Comparison of ENCODE assay signal across 17 cellular contexts in genomic region chr9:129602598-129603415, GRCh38. TPM values are rescaled to one million over a fixed set of nuclear protein-coding genes. Genes with fewer than 3 reads are reported as not detected.
DNase-seq lines count a peak whose midpoint lies in the region; ATAC-seq, FAIRE-seq and TF ChIP-seq lines count a peak whose summit lies in the region.
"Had no signal": no experiment of that assay in that cellular context is flagged by ENCODE, and none has a peak within 500 bp of the region (broad histone marks: within the 10 kb centered on the region; RNA-seq: fewer than 3 reads in every experiment).

No MANE protein-coding gene starts in this region.

- peaks cover 0 to 19% of the 10 kb centered on the region in 2 experiments; a peak in 1 of 4 replicates for H3K4me1 ChIP-seq in SK-N-SH (ENCODE audit: control insufficient read depth in 1 of 2, insufficient read depth in 2 of 2, low read depth in 1 of 2, low read length in 1 of 2)
- H3K4me1 ChIP-seq in GM12878 (ENCODE audit: control insufficient read depth, insufficient read depth, low read length) = peaks cover 12% of the 10 kb centered on the region

- H3K9me3 Mint-ChIP-seq in natural killer cell treated with Interleukin-12 subunit alpha and Interleukin-12 subunit beta and Interleukin-15 and Interleukin-18, amount 100 ng/mL, for 72 hours = no peaks in the 10 kb centered on the region
- H3K9me3 Mint-ChIP-seq: activated T-helper 2 cell treated with anti-CD3 and anti-CD28 coated beads, Interferon-gamma antibody, Interleukin-2, Interleukin-4, amounts not matched to agents 10 μg/mL and 5 μg/mL and 100 μg/mL, durations not matched to agents 14 hours and 24 hours and 36 hours had no signal

- H3K36me3 ChIP-seq in SK-N-SH (replicated peaks in 1 of 2; ENCODE audit: control insufficient read depth in 1 of 2, insufficient read depth in 2 of 2, low read length in 1 of 2) (no peaks in the 10 kb centered on the region), GM12878 (ENCODE audit: control insufficient read depth in 2 of 2, insufficient read depth in 2 of 2, low read length in 1 of 2) (no peaks in the 10 kb centered on the region)

- TF ChIP-seq CTCF in SK-N-SH (IDR thresholded peaks at IDR 0.05) = no peak
- no peak for TF ChIP-seq CTCF in GM12878 (IDR thresholded peaks at IDR 0.05 in 2 of 3, conservative IDR thresholded peaks at IDR 0.05 in 1 of 3; ENCODE audit: control insufficient read depth in 2 of 3, extremely low read depth in 1 of 3, insufficient read depth in 1 of 3, low read depth in 3 of 3, low read length in 3 of 3)

- CTCF ChIA-PET in SK-N-SH (lab: Yijun Ruan, JAX) (interaction anchor here (1.5 to 15.6 kb wide), 3 partner anchors 429 to 464 kb away, joined by 3 to 183 read pairs (median 5); partner anchors contain the start of gene IER5L), GM12878 (lab: Yijun Ruan, JAX) (interaction anchor here (0.7 to 4.9 kb wide), 5 partner anchors 22 to 464 kb away, joined by 3 to 34 read pairs (median 3); no protein-coding TSS in a partner anchor)

- no peak for TF ChIP-seq EP300 in SK-N-SH (IDR thresholded peaks at IDR 0.05; ENCODE audit: borderline replicate concordance in 1 of 2, low read depth in 1 of 2, low read length in 1 of 2)
- no peak for TF ChIP-seq EP300 in Ishikawa (IDR thresholded peaks at IDR 0.05; ENCODE audit: borderline replicate concordance)
- TF ChIP-seq EP300 in GM12878 (IDR thresholded peaks at IDR 0.05; ENCODE audit: borderline replicate concordance in 1 of 2, control insufficient read depth in 1 of 2, low read depth in 2 of 2, low read length in 2 of 2) = 0 out of 4 replicates have a peak, but pooled peaks of 1 of the 2 experiments have one; percentile 19

- TF ChIP-seq RAD21 in SK-N-SH (IDR thresholded peaks at IDR 0.05; ENCODE audit: low read length) (no peak), Ishikawa (IDR thresholded peaks at IDR 0.05; ENCODE audit: low read depth) (no peak), GM12878 (IDR thresholded peaks at IDR 0.05; ENCODE audit: insufficient read depth, low read depth, low read length) (no peak)

- H3K27me3 Mint-ChIP-seq in natural killer cell treated with Interleukin-12 subunit alpha and Interleukin-12 subunit beta and Interleukin-15 and Interleukin-18, amount 100 ng/mL, for 72 hours = peaks cover 7 to 8% of the 10 kb centered on the region in 2 donors

- intact Hi-C loops in GM12878 (cut with micrococcal nuclease; ENCODE audit: unreplicated experiment) = loop anchor here (10.0 kb wide), 1 partner anchor 118 kb away; no protein-coding TSS in a partner anchor

- no peaks in the 10 kb centered on the region for H4K20me1 ChIP-seq in SK-N-SH (ENCODE audit: insufficient read depth)
- no peaks in the 10 kb centered on the region for H4K20me1 ChIP-seq in GM12878 (ENCODE audit: control insufficient read depth, insufficient read depth)

- POLR2A ChIA-PET in SK-N-SH (lab: Yijun Ruan, JAX) = interaction anchor here (0.6 kb wide), 1 partner anchor 106 kb away, joined by 3 read pairs; no protein-coding TSS in a partner anchor
- POLR2A ChIA-PET in GM12878 (lab: Charles Lee) = interaction anchor here (0.8 to 1.1 kb wide), 2 partner anchors 15 to 16 kb away, joined by 3 read pairs; no protein-coding TSS in a partner anchor

- no peaks in the 10 kb centered on the region for H3K36me3 Mint-ChIP-seq in natural killer cell treated with Interleukin-12 subunit alpha and Interleukin-12 subunit beta and Interleukin-15 and Interleukin-18, amount 100 ng/mL, for 72 hours

- H3K9me2 ChIP-seq in SK-N-SH = no peaks in the 10 kb centered on the region

- H3K4me1 Mint-ChIP-seq in natural killer cell treated with Interleukin-12 subunit alpha and Interleukin-12 subunit beta and Interleukin-15 and Interleukin-18, amount 100 ng/mL, for 72 hours (ENCODE audit: low read depth in 2 of 2) = peaks cover 18 to 36% of the 10 kb centered on the region in 2 donors

- in situ Hi-C loops in GM12878 (cut with MboI) = no loop called here

- FAIRE-seq in GM12878 (lab: Jason Lieb, UNC) = no peak
- FAIRE-seq: H54, urothelium cell line had no signal

- H3K79me2 ChIP-seq in SK-N-SH (ENCODE audit: insufficient read depth) = no peaks in the 10 kb centered on the region
- H3K79me2 ChIP-seq in GM12878 (ENCODE audit: control insufficient read depth, insufficient read depth, low read length) = no peaks in the 10 kb centered on the region

- no peak overlapping the region for H3K27ac ChIP-seq in SK-N-SH (ENCODE audit: low read depth in 2 of 2, low read length in 1 of 2)
- no peak overlapping the region for H3K27ac ChIP-seq in GM12878 (ENCODE audit: control insufficient read depth, insufficient read depth)

- H3K4me2 ChIP-seq in SK-N-SH (no peak overlapping the region), GM12878 (ENCODE audit: control insufficient read depth, insufficient read depth) (no peak overlapping the region; the same call in 1 of the 2 replicates)

- H3K9ac ChIP-seq in SK-N-SH (no peak overlapping the region), GM12878 (ENCODE audit: control insufficient read depth, insufficient read depth, low read length) (no peak overlapping the region)

- H3K4me3 Mint-ChIP-seq in natural killer cell treated with Interleukin-12 subunit alpha and Interleukin-12 subunit beta and Interleukin-15 and Interleukin-18, amount 100 ng/mL, for 72 hours = no peak overlapping the region

- RAD21 ChIA-PET in GM12878 (lab: Charles Lee; ENCODE audit: unreplicated experiment) = interaction anchor here (0.7 to 4.4 kb wide), 6 partner anchors 18 to 463 kb away, joined by 3 to 22 read pairs (median 5); no protein-coding TSS in a partner anchor

- no peak for ATAC-seq in SK-N-SH treated with all-trans-retinoic acid at 6 μM for 48 hours
- peak; percentile 77 for ATAC-seq in GM12878
- peak; percentile 48 to 49 for ATAC-seq in natural killer cell treated with Interleukin-12 subunit alpha and Interleukin-12 subunit beta and Interleukin-15 and Interleukin-18, amount 100 ng/mL, for 72 hours

- no peak for DNase-seq in SK-N-SH
- DNase-seq in GM12878 (ENCODE audit: low read depth, low spot score) = no peak
- DNase-seq in natural killer cell treated with Interleukin-12 subunit alpha and Interleukin-12 subunit beta and Interleukin-15 and Interleukin-18, amount 100 ng/mL, for 72 hours (ENCODE audit: low spot score) = no peak
- no peak for DNase-seq in retina
- DNase-seq in NCI-H187 treated with DMSO at 0.1 percent for 48 hours (lab: John Stamatoyannopoulos, UW) = no peak
- DNase-seq in activated T-cell treated with anti-CD3 and anti-CD28 coated beads for 4 hours = no peak
- DNase-seq: hippocampal formation, NCI-H1105, NCI-H748 treated with DMSO at 0.1 percent for 48 hours had no signal

- 88% methylated on average over 8 of the region's 10 CpGs for WGBS in SK-N-SH (ENCODE audit: low lambda C conversion rate)
- 5% methylated on average over 10 of the region's 10 CpGs for WGBS in GM12878 (ENCODE audit: insufficient coverage, insufficient replicate concordance, low lambda C conversion rate, missing lambda C conversion rate)

- no peaks in the 10 kb centered on the region for H3K27me3 ChIP-seq in SK-N-SH (ENCODE audit: insufficient read depth)
- no peaks in the 10 kb centered on the region for H3K27me3 ChIP-seq in GM12878 (replicated peaks in 1 of 2; ENCODE audit: control insufficient read depth in 2 of 2, insufficient read depth in 2 of 2, low read length in 1 of 2)

- no peak for TF ChIP-seq POLR2A in GM12878 (IDR thresholded peaks at IDR 0.05; ENCODE audit: low read depth, low read length)

- H3K4me3 ChIP-seq in SK-N-SH (ENCODE audit: low read depth in 2 of 2, low read length in 1 of 2) = no peak overlapping the region
- no peak overlapping the region for H3K4me3 ChIP-seq in GM12878
- H3K4me3 ChIP-seq: lung had no signal

- peaks cover 6% of the 10 kb centered on the region for H3F3A ChIP-seq in SK-N-SH (replicated peaks; ENCODE audit: insufficient read depth)

- H3K9me3 ChIP-seq in SK-N-SH = no peaks in the 10 kb centered on the region
- no peaks in the 10 kb centered on the region for H3K9me3 ChIP-seq in GM12878 (replicated peaks; ENCODE audit: control insufficient read depth, insufficient read depth, low read length)

- H2AFZ ChIP-seq in SK-N-SH (ENCODE audit: low read depth) (peak overlapping the region; percentile 25; the same call in 1 of the 2 replicates), GM12878 (ENCODE audit: control insufficient read depth, low read depth, low read length) (peak overlapping the region; percentile 56)

- SMC1A ChIA-PET in GM12878 (lab: Charles Lee; ENCODE audit: uncharacterized antibody, unreplicated experiment) = interaction anchor here (0.6 to 2.1 kb wide), 5 partner anchors 19 to 463 kb away, joined by 3 to 6 read pairs (median 4); no protein-coding TSS in a partner anchor

- no TSS peak for BruUV-seq in GM12878 (replicated peaks; lab: Mats Ljungman, UMichigan)

- H3K27ac Mint-ChIP-seq in natural killer cell treated with Interleukin-12 subunit alpha and Interleukin-12 subunit beta and Interleukin-15 and Interleukin-18, amount 100 ng/mL, for 72 hours = peak overlapping the region in 1 of 2 donors; percentile 61
- H3K27ac Mint-ChIP-seq: activated T-helper 2 cell treated with anti-CD3 and anti-CD28 coated beads, Interferon-gamma antibody, Interleukin-2, Interleukin-4, amounts not matched to agents 10 μg/mL and 5 μg/mL and 100 μg/mL, durations not matched to agents 14 hours and 24 hours and 36 hours had no signal

RNA-seq across cellular contexts. Expression of gene C9orf50, which starts 18.1 kb away (rescaled TPM):
- polyA plus RNA-seq in SK-N-SH (2012; rRNA removed) = 0.24 and 0.30 TPM in 2 replicates
- 0.17 and 0.34 TPM in 2 replicates for polyA plus RNA-seq in SK-N-SH (2012; cell fraction: cytosol; rRNA removed)
- polyA plus RNA-seq in SK-N-SH (2012; cell fraction: nucleus; rRNA removed) = 1.0 and 1.2 TPM in 2 replicates
- 0.44 TPM in 1 of 2 replicates, not detected in the other for total RNA-seq in GM12878 (2013; cell fraction: nucleolus; rRNA removed)
- total RNA-seq in GM12878 (2014; rRNA removed) = not detected in 2 replicates
- not detected in 2 replicates for total RNA-seq in GM12878 (2014; rRNA removed; fragmentation: Illumina TruSeq; extraction: Trizol)
- not detected in 2 replicates for total RNA-seq in GM12878 (2021)
- not detected for polyA plus RNA-seq in GM12878 (2011; ENCODE audit: low read depth)
- not detected in 2 replicates for polyA plus RNA-seq in GM12878 (2011; rRNA removed)
- not detected in 2 replicates for polyA plus RNA-seq in GM12878 (2011; cell fraction: cytosol; rRNA removed)
- 0.09 TPM in 1 of 2 replicates, not detected in the other for polyA plus RNA-seq in GM12878 (2011; cell fraction: nucleus; rRNA removed)
- not detected in 2 replicates for polyA plus RNA-seq in GM12878 (2012)
- polyA plus RNA-seq in GM12878 (2014; fragmentation: Illumina TruSeq; extraction: Trizol) = not detected in 2 replicates
- polyA plus RNA-seq in GM12878 (2014; fragmentation: Nextera tagmentation; extraction: Ambion mirVana) = not detected
- polyA plus RNA-seq in GM12878 (2014; rRNA removed) = not detected in 2 replicates
- not detected for polyA plus RNA-seq in GM12878 (2016; fragmentation: Nextera tagmentation; extraction: Ambion mirVana)
- not detected in 2 replicates for polyA minus RNA-seq in GM12878 (2011; rRNA and poly(A)+ RNA removed)
- not detected in 2 replicates for polyA minus RNA-seq in GM12878 (2011; cell fraction: cytosol; rRNA and poly(A)+ RNA removed)
- polyA minus RNA-seq in GM12878 (2011; cell fraction: nucleus; rRNA and poly(A)+ RNA removed) = not detected in 2 replicates
- total RNA-seq in natural killer cell treated with Interleukin-12 subunit alpha and Interleukin-12 subunit beta and Interleukin-15 and Interleukin-18, amount 100 ng/mL, for 72 hours = not detected
- total RNA-seq: activated T-helper 2 cell treated with anti-CD3 and anti-CD28 coated beads, Interferon-gamma antibody, Interleukin-2, Interleukin-4, amounts not matched to agents 10 μg/mL and 5 μg/mL and 100 μg/mL, durations not matched to agents 14 hours and 24 hours and 36 hours; posterior vena cava; SK-MEL-5 had no signal
- polyA plus RNA-seq: lung had no signal

RNA-seq across cellular contexts. Expression of gene NTMT1, which starts 23.2 kb away (rescaled TPM):
- polyA plus RNA-seq in SK-N-SH (2012; rRNA removed) (75.0 and 78.3 TPM in 2 replicates), GM12878 (2011; rRNA removed) (26.9 and 47.1 TPM in 2 replicates), GM12878 (2014; fragmentation: Illumina TruSeq; extraction: Trizol) (19.6 and 27.7 TPM in 2 replicates), GM12878 (2014; fragmentation: Nextera tagmentation; extraction: Ambion mirVana) (10 to 100 TPM; 12.8 to 18.3 TPM), GM12878 (2014; rRNA removed) (47.6 and 54.2 TPM in 2 replicates), GM12878 (2016; fragmentation: Nextera tagmentation; extraction: Ambion mirVana) (10 to 100 TPM; 78.3 to 85.4 TPM)
- polyA plus RNA-seq in SK-N-SH (2012; cell fraction: cytosol; rRNA removed) = 44.3 and 62.6 TPM in 2 replicates
- polyA plus RNA-seq in SK-N-SH (2012; cell fraction: nucleus; rRNA removed) = 44.8 and 47.5 TPM in 2 replicates
- total RNA-seq in GM12878 (2013; cell fraction: nucleolus; rRNA removed) = 15.1 and 18.7 TPM in 2 replicates
- total RNA-seq in GM12878 (2014; rRNA removed) (31.9 and 37.9 TPM in 2 replicates), GM12878 (2014; rRNA removed; fragmentation: Illumina TruSeq; extraction: Trizol) (25.2 and 26.3 TPM in 2 replicates), GM12878 (2021) (37.7 and 40.7 TPM in 2 replicates)
- polyA plus RNA-seq in GM12878 (2011; ENCODE audit: low read depth) = 10.9 TPM
- 47.8 and 73.5 TPM in 2 replicates for polyA plus RNA-seq in GM12878 (2011; cell fraction: cytosol; rRNA removed)
- 28.5 and 36.6 TPM in 2 replicates for polyA plus RNA-seq in GM12878 (2011; cell fraction: nucleus; rRNA removed)
- 19.6 and 22.2 TPM in 2 replicates for polyA plus RNA-seq in GM12878 (2012)
- polyA minus RNA-seq in GM12878 (2011; rRNA and poly(A)+ RNA removed) = 18.3 and 34.0 TPM in 2 replicates
- polyA minus RNA-seq in GM12878 (2011; cell fraction: cytosol; rRNA and poly(A)+ RNA removed) = 11.1 and 16.9 TPM in 2 replicates
- polyA minus RNA-seq in GM12878 (2011; cell fraction: nucleus; rRNA and poly(A)+ RNA removed) = 6.4 and 15.8 TPM in 2 replicates
- 10 to 100 TPM; 28.9 to 63.1 TPM for total RNA-seq in natural killer cell treated with Interleukin-12 subunit alpha and Interleukin-12 subunit beta and Interleukin-15 and Interleukin-18, amount 100 ng/mL, for 72 hours

RNA-seq across cellular contexts. Expression of gene ASB6, which starts 39.1 kb away (rescaled TPM):
- polyA plus RNA-seq in SK-N-SH (2012; rRNA removed) = 35.9 and 37.5 TPM in 2 replicates
- polyA plus RNA-seq in SK-N-SH (2012; cell fraction: cytosol; rRNA removed) = 14.2 and 23.9 TPM in 2 replicates
- 89.7 and 96.2 TPM in 2 replicates for polyA plus RNA-seq in SK-N-SH (2012; cell fraction: nucleus; rRNA removed)
- 6.0 and 8.6 TPM in 2 replicates for total RNA-seq in GM12878 (2013; cell fraction: nucleolus; rRNA removed)
- total RNA-seq in GM12878 (2014; rRNA removed) = 11.1 and 11.4 TPM in 2 replicates
- 4.7 and 5.2 TPM in 2 replicates for total RNA-seq in GM12878 (2014; rRNA removed; fragmentation: Illumina TruSeq; extraction: Trizol)
- total RNA-seq in GM12878 (2021) = 15.1 and 15.2 TPM in 2 replicates
- 4.7 TPM for polyA plus RNA-seq in GM12878 (2011; ENCODE audit: low read depth)
- polyA plus RNA-seq in GM12878 (2011; rRNA removed) = 3.7 and 7.9 TPM in 2 replicates
- 9.8 and 13.0 TPM in 2 replicates for polyA plus RNA-seq in GM12878 (2011; cell fraction: cytosol; rRNA removed)
- 20.2 and 23.7 TPM in 2 replicates for polyA plus RNA-seq in GM12878 (2011; cell fraction: nucleus; rRNA removed)
- 8.1 and 8.5 TPM in 2 replicates for polyA plus RNA-seq in GM12878 (2012)
- polyA plus RNA-seq in GM12878 (2014; fragmentation: Illumina TruSeq; extraction: Trizol) = 3.6 and 8.3 TPM in 2 replicates
- polyA plus RNA-seq in GM12878 (2014; fragmentation: Nextera tagmentation; extraction: Ambion mirVana) = 1 to 10 TPM in 1 of 2 experiments, under 1 TPM in 1; 0.80 to 1.1 TPM
- 15.8 and 16.3 TPM in 2 replicates for polyA plus RNA-seq in GM12878 (2014; rRNA removed)
- polyA plus RNA-seq in GM12878 (2016; fragmentation: Nextera tagmentation; extraction: Ambion mirVana) = 10 to 100 TPM; 15.8 to 18.2 TPM
- polyA minus RNA-seq in GM12878 (2011; rRNA and poly(A)+ RNA removed) = 3.7 and 7.9 TPM in 2 replicates
- polyA minus RNA-seq in GM12878 (2011; cell fraction: cytosol; rRNA and poly(A)+ RNA removed) = 3.0 and 3.1 TPM in 2 replicates
- 3.9 and 6.4 TPM in 2 replicates for polyA minus RNA-seq in GM12878 (2011; cell fraction: nucleus; rRNA and poly(A)+ RNA removed)
- total RNA-seq in natural killer cell treated with Interleukin-12 subunit alpha and Interleukin-12 subunit beta and Interleukin-15 and Interleukin-18, amount 100 ng/mL, for 72 hours = 10 to 100 TPM; 31.0 to 42.5 TPM

Comparison
In these comparisons a context has a peak if more than half of its experiments do, and no peak if none do; other contexts are left out.
1. Of the 26 proteins assayed by ChIP-seq in both GM12878 and SK-N-SH: peak only in GM12878: PBX3; only in SK-N-SH: none; in both: none; in neither: 24; mixed calls (peak in some experiments, not most) for 1.